ENCODE assay signal across 1 cellular context in genomic region chr6:27126046-27126814, GRCh38.
TF ChIP-seq lines count a peak whose summit lies in the region.

No MANE protein-coding gene starts in this region.

TF ChIP-seq in SK-N-SH, 30 proteins besides CTCF, POLR2A, EP300 and RAD21 (continued from another document):
- no peak for TF ChIP-seq ZBTB33 (IDR thresholded peaks at IDR 0.05; ENCODE audit: borderline replicate concordance, low read depth)
- no peak for TF ChIP-seq MAX (IDR thresholded peaks at IDR 0.05; ENCODE audit: low read depth)
- TF ChIP-seq REST (IDR thresholded peaks at IDR 0.05; ENCODE audit: low read depth, low read length): no peak
- TF ChIP-seq FOXJ3 (CRISPR knock-in tag; IDR thresholded peaks at IDR 0.05): no peak
- no peak for TF ChIP-seq EZH2phosphoT487 (IDR thresholded peaks at IDR 0.05; ENCODE audit: borderline replicate concordance, low read depth)
- TF ChIP-seq MEF2A (IDR thresholded peaks at IDR 0.05; ENCODE audit: borderline replicate concordance, low read depth): no peak
- TF ChIP-seq IRF3 (IDR thresholded peaks at IDR 0.05; ENCODE audit: low read depth, low read length): no peak
- TF ChIP-seq NRF1 (IDR thresholded peaks at IDR 0.05; ENCODE audit: low read depth, low read length): no peak
